ENCODE assay signal across 1 cellular context in genomic region chr17:8436169-8436932, GRCh38.
TF ChIP-seq lines count a peak whose summit lies in the region.

No MANE protein-coding gene starts in this region.

TF ChIP-seq in K562, 482 proteins besides CTCF, POLR2A, EP300 and RAD21 (continued from another document):
- TF ChIP-seq MNT (conservative IDR thresholded peaks at IDR 0.05) (peak; percentile 15 to 25; a peak in 1 of 4 replicates), BCOR (IDR thresholded peaks at IDR 0.05) (peak; percentile 50; the same call in 1 of the 2 replicates), ZNF146 (CRISPR knock-in tag; IDR thresholded peaks at IDR 0.05; ENCODE audit: unreplicated experiment) (no peak), MLLT1 (IDR thresholded peaks at IDR 0.05) (peak in 1 of 2 experiments; percentile 79; a peak in 2 of 4 replicates), ETV1 (tag; conservative IDR thresholded peaks at IDR 0.05; ENCODE audit: low read depth) (no peak), BACH1 (tag; IDR thresholded peaks at IDR 0.05) (no peak), ETV5 (CRISPR knock-in tag; IDR thresholded peaks at IDR 0.05; ENCODE audit: low read depth) (0 out of 2 replicates have a peak, but pooled peaks have one; percentile 30), ZNF239 (CRISPR knock-in tag; IDR thresholded peaks at IDR 0.05) (no peak), NCOA2 (IDR thresholded peaks at IDR 0.05; ENCODE audit: partially characterized antibody in 2 of 2) (no peak), SMARCB1 (IDR thresholded peaks at IDR 0.05; ENCODE audit: insufficient read length, low read depth) (no peak), SRSF7 (optimal IDR thresholded peaks at IDR 0.05; ENCODE audit: low read depth, low read length) (no peak), PHF8 (IDR thresholded peaks at IDR 0.05; ENCODE audit: borderline replicate concordance, low read length) (peak; percentile 6; the same call in 1 of the 2 replicates), ZNF143 (CRISPR knock-in tag; IDR thresholded peaks at IDR 0.05) (peak; percentile 45; the same call in 1 of the 2 replicates), MTA3 (IDR thresholded peaks at IDR 0.05; ENCODE audit: borderline replicate concordance) (peak; percentile 66; the same call in 1 of the 2 replicates), MCM2 (IDR thresholded peaks at IDR 0.05; ENCODE audit: low read depth) (no peak), SAFB2 (IDR thresholded peaks at IDR 0.05; ENCODE audit: borderline replicate concordance, low read depth, low read length, severe bottlenecking) (no peak), SIN3A (IDR thresholded peaks at IDR 0.05; ENCODE audit: borderline replicate concordance in 2 of 2, control insufficient read depth in 1 of 2, low read depth in 2 of 2, low read length in 2 of 2) (peak in 1 of 2 experiments; percentile 41; a peak in 2 of 4 replicates), CTBP1 (IDR thresholded peaks at IDR 0.05; ENCODE audit: borderline replicate concordance) (peak; percentile 73; the same call in 1 of the 2 replicates), HMG20B (CRISPR knock-in tag; IDR thresholded peaks at IDR 0.05) (no peak), ESRRA (IDR thresholded peaks at IDR 0.05; ENCODE audit: borderline replicate concordance, low read depth) (peak; percentile 70; the same call in 1 of the 2 replicates), MCM3 (IDR thresholded peaks at IDR 0.05) (no peak), BHLHE40 (IDR thresholded peaks at IDR 0.05; ENCODE audit: low read length) (peak; percentile 54; the same call in 1 of the 2 replicates), RCOR1 (IDR thresholded peaks at IDR 0.05; ENCODE audit: borderline replicate concordance in 1 of 2, low read depth in 2 of 2, low read length in 2 of 2) (peak in 1 of 2 experiments; percentile 78; a peak in 2 of 4 replicates), CC2D1A (IDR thresholded peaks at IDR 0.05) (peak; percentile 52; the same call in 1 of the 2 replicates), HMG20A (CRISPR knock-in tag; conservative IDR thresholded peaks at IDR 0.05) (no peak), PHF21A (IDR thresholded peaks at IDR 0.05; ENCODE audit: borderline replicate concordance, low read depth) (no peak), NR1H2 (CRISPR knock-in tag; IDR thresholded peaks at IDR 0.05) (0 out of 2 replicates have a peak, but pooled peaks have one; percentile 41), RBM22 (IDR thresholded peaks at IDR 0.05; ENCODE audit: low read depth, low read length, poor library complexity, severe bottlenecking) (peak; percentile 37), ETS1 (conservative IDR thresholded peaks at IDR 0.05; ENCODE audit: control insufficient read depth, low read depth, low read length) (peak; percentile 22; the same call in 1 of the 2 replicates), CXXC5 (CRISPR knock-in tag; IDR thresholded peaks at IDR 0.05) (peak; percentile 47), NR4A1 (CRISPR knock-in tag; IDR thresholded peaks at IDR 0.05) (no peak), NR4A1 (tag; IDR thresholded peaks at IDR 0.05) (no peak), ZNF398 (CRISPR knock-in tag; IDR thresholded peaks at IDR 0.05) (no peak)
- TF ChIP-seq, protein P1, sequence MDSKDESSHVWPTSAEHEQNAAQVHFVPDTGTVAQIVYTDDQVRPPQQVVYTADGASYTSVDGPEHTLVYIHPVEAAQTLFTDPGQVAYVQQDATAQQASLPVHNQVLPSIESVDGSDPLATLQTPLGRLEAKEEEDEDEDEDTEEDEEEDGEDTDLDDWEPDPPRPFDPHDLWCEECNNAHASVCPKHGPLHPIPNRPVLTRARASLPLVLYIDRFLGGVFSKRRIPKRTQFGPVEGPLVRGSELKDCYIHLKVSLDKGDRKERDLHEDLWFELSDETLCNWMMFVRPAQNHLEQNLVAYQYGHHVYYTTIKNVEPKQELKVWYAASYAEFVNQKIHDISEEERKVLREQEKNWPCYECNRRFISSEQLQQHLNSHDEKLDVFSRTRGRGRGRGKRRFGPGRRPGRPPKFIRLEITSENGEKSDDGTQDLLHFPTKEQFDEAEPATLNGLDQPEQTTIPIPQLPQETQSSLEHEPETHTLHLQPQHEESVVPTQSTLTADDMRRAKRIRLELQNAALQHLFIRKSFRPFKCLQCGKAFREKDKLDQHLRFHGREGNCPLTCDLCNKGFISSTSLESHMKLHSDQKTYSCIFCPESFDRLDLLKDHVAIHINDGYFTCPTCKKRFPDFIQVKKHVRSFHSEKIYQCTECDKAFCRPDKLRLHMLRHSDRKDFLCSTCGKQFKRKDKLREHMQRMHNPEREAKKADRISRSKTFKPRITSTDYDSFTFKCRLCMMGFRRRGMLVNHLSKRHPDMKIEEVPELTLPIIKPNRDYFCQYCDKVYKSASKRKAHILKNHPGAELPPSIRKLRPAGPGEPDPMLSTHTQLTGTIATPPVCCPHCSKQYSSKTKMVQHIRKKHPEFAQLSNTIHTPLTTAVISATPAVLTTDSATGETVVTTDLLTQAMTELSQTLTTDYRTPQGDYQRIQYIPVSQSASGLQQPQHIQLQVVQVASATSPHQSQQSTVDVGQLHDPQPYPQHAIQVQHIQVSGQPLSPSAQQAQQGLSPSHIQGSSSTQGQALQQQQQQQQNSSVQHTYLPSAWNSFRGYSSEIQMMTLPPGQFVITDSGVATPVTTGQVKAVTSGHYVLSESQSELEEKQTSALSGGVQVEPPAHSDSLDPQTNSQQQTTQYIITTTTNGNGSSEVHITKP (IDR thresholded peaks at IDR 0.05; ENCODE audit: partially characterized antibody), result peak; percentile 46
- TF ChIP-seq, protein P2, sequence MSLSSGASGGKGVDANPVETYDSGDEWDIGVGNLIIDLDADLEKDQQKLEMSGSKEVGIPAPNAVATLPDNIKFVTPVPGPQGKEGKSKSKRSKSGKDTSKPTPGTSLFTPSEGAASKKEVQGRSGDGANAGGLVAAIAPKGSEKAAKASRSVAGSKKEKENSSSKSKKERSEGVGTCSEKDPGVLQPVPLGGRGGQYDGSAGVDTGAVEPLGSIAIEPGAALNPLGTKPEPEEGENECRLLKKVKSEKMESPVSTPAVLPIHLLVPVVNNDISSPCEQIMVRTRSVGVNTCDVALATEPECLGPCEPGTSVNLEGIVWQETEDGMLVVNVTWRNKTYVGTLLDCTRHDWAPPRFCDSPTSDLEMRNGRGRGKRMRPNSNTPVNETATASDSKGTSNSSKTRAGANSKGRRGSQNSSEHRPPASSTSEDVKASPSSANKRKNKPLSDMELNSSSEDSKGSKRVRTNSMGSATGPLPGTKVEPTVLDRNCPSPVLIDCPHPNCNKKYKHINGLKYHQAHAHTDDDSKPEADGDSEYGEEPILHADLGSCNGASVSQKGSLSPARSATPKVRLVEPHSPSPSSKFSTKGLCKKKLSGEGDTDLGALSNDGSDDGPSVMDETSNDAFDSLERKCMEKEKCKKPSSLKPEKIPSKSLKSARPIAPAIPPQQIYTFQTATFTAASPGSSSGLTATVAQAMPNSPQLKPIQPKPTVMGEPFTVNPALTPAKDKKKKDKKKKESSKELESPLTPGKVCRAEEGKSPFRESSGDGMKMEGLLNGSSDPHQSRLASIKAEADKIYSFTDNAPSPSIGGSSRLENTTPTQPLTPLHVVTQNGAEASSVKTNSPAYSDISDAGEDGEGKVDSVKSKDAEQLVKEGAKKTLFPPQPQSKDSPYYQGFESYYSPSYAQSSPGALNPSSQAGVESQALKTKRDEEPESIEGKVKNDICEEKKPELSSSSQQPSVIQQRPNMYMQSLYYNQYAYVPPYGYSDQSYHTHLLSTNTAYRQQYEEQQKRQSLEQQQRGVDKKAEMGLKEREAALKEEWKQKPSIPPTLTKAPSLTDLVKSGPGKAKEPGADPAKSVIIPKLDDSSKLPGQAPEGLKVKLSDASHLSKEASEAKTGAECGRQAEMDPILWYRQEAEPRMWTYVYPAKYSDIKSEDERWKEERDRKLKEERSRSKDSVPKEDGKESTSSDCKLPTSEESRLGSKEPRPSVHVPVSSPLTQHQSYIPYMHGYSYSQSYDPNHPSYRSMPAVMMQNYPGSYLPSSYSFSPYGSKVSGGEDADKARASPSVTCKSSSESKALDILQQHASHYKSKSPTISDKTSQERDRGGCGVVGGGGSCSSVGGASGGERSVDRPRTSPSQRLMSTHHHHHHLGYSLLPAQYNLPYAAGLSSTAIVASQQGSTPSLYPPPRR (CRISPR knock-in tag; IDR thresholded peaks at IDR 0.05; ENCODE audit: borderline replicate concordance), result no peak
TF ChIP-seq in K562: peak in this region for 68.
